ENCODE assay signal across 26 cellular contexts in genomic region chr11:127027000-127027399, GRCh38. TPM values are rescaled to one million over a fixed set of nuclear protein-coding genes. Genes with fewer than 3 reads are reported as not detected.
"Had no signal": no experiment of that assay in that cellular context is flagged by ENCODE, and none has a peak within 500 bp of the region (broad histone marks: within the 10 kb centered on the region; RNA-seq: fewer than 3 reads in every experiment).

No MANE protein-coding gene starts in this region.

- H3K9me3 Mint-ChIP-seq: naive thymus-derived CD8-positive, alpha-beta T cell; type B pancreatic cell had no signal

- DNase-seq: dorsolateral prefrontal cortex; effector CD4-positive, alpha-beta T cell; foreskin fibroblast; gastrocnemius medialis; heart left ventricle; kidney; left lung; mesendoderm; midbrain; naive thymus-derived CD8-positive, alpha-beta T cell; nephron progenitor cell; occipital lobe; pancreas; stimulated activated CD4-positive, alpha-beta T cell treated with anti-CD3 and anti-CD28 coated beads, Interleukin-12 subunit alpha, Interleukin-12 subunit beta, amount 100 ng/mL, for 4 hours; stimulated activated CD4-positive, alpha-beta T cell treated with anti-CD3 and anti-CD28 coated beads, Interleukin-1b, Interleukin-23, amount 100 ng/mL, for 48 hours; stimulated activated CD4-positive, alpha-beta T cell treated with anti-CD3 and anti-CD28 coated beads, Interleukin-4, amount 100 ng/mL, for 1 hour; stimulated activated CD8-positive, alpha-beta memory T cell treated with anti-CD3 and anti-CD28 coated beads, Interleukin-4, amount 100 ng/mL, for 48 hours; stimulated activated naive CD4-positive, alpha-beta T cell treated with Interleukin-2 at 50 U/mL for 16 hours; stomach; thyroid gland had no signal

- H3K4me3 Mint-ChIP-seq: naive thymus-derived CD8-positive, alpha-beta T cell; nephron progenitor cell; type B pancreatic cell had no signal

- H3K4me1 ChIP-seq: gastrocnemius medialis, heart left ventricle, left lung, pancreas, stomach, thyroid gland had no signal

- H3K27me3 ChIP-seq: gastrocnemius medialis, left lung, stomach, thyroid gland had no signal

- H3K9me3 ChIP-seq: gastrocnemius medialis, heart left ventricle, left lung, pancreas, stomach, thyroid gland had no signal

- H3K27ac ChIP-seq: dorsolateral prefrontal cortex, gastrocnemius medialis, heart left ventricle, hepatocyte, left lung, pancreas, stomach, thyroid gland had no signal

- H3K36me3 ChIP-seq: gastrocnemius medialis, heart left ventricle, left lung, pancreas, stomach, thyroid gland had no signal

- H3K4me3 ChIP-seq: dorsolateral prefrontal cortex, gastrocnemius medialis, heart left ventricle, hepatocyte, left lung, pancreas, smooth muscle cell, stomach, thyroid gland had no signal

- H3K36me3 Mint-ChIP-seq: naive thymus-derived CD8-positive, alpha-beta T cell; type B pancreatic cell had no signal

- H3K4me1 Mint-ChIP-seq: naive thymus-derived CD8-positive, alpha-beta T cell had no signal

- H3K27ac Mint-ChIP-seq: naive thymus-derived CD8-positive, alpha-beta T cell; nephron progenitor cell; progenitor cell of endocrine pancreas; type B pancreatic cell had no signal

- ATAC-seq: gastrocnemius medialis; heart left ventricle; left lung; naive thymus-derived CD8-positive, alpha-beta T cell; pancreas; sciatic nerve had no signal

RNA-seq across cellular contexts. Expression of gene KIRREL3, which starts 26.4 kb away (rescaled TPM):
- total RNA-seq: left lung; naive thymus-derived CD8-positive, alpha-beta T cell; smooth muscle cell; subcutaneous adipose tissue had no signal
